8 cellular contexts compared by ENCODE assay signal in the genomic region with DNA sequence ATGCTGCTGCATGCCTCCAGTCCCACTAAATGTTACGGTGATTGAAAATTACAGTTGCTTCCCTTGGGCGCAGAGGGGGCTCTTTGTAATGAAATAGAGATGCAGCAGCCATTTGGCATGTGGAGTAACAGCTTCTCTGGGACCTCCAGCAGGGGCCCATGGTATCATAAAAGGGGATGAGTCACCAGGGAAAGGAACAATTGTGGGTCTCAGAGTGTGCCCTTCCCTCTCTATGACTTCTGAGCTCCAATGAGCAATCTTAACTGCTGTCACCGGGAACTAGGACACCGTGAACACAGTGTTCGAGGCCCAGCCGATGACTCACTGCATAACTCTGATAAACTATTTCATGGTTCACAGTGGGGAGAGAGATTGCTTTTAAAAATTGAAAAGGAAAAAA.
A peak's percentile ranks its signal among the peaks of the same experiment; 100 is the strongest.
DNase-seq lines count a peak whose midpoint lies in the region; FAIRE-seq and TF ChIP-seq lines count a peak whose summit lies in the region.

No MANE protein-coding gene starts in this region.

- H3K9me1 ChIP-seq in endothelial cell of umbilical vein (replicated peaks; ENCODE audit: control insufficient read depth, extremely low read depth, insufficient read depth, low read length) = no peaks in the 10 kb centered on the region

- CTCF ChIA-PET in endothelial cell of umbilical vein (lab: Charles Lee) = interaction anchor here (0.5 to 0.7 kb wide), 2 partner anchors 186 to 216 kb away, joined by 3 to 5 read pairs; no protein-coding TSS in a partner anchor

- BruUV-seq in endothelial cell of umbilical vein (replicated peaks; lab: Mats Ljungman, UMichigan) = no TSS peak

- peaks cover 12% of the 10 kb centered on the region; the same call in 1 of the 2 replicates for H3K4me1 ChIP-seq in ES-I3 (ENCODE audit: insufficient read depth, low read length)
- peaks cover 23% of the 10 kb centered on the region for H3K4me1 ChIP-seq in endothelial cell of umbilical vein (ENCODE audit: control insufficient read depth, extremely low read depth, insufficient read depth, low read length)

- DNase-seq in NCI-H69 (lab: John Stamatoyannopoulos, UW) = peak; percentile 69
- DNase-seq in endothelial cell of umbilical vein (ENCODE audit: low read depth, low spot score) = peak; percentile 53
- DNase-seq in occipital lobe (lab: John Stamatoyannopoulos, UW) = peak; percentile 19
- no peak for DNase-seq in DMS79 (lab: John Stamatoyannopoulos, UW)
- no peak for DNase-seq in GM19239 (ENCODE audit: insufficient read length, low spot score)
- no peak for DNase-seq in germinal center (ENCODE audit: low spot score)
- no peak for DNase-seq in NCI-H1694 treated with DMSO at 0.1 percent for 48 hours (lab: John Stamatoyannopoulos, UW)

- peak overlapping the region; percentile 27 for H3K27ac ChIP-seq in endothelial cell of umbilical vein (ENCODE audit: insufficient read depth, low read depth, low read length)

- TF ChIP-seq POLR2A in endothelial cell of umbilical vein (IDR thresholded peaks at IDR 0.05; ENCODE audit: low read depth, low read length) = no peak

- intact Hi-C loops in endothelial cell of umbilical vein (cut with micrococcal nuclease) = loop anchor here (5.0 kb wide), 1 partner anchor 286 kb away; the partner anchor contains the start of gene MRPL3

- TF ChIP-seq CTCF in endothelial cell of umbilical vein (IDR thresholded peaks at IDR 0.05; ENCODE audit: extremely low read depth in 1 of 2, insufficient read depth in 1 of 2, low read depth in 1 of 2, low read length in 2 of 2) = no peak

- no peaks in the 10 kb centered on the region for H3K9me3 ChIP-seq in ES-I3 (ENCODE audit: control insufficient read depth, insufficient read depth, low read length)
- no peaks in the 10 kb centered on the region for H3K9me3 ChIP-seq in endothelial cell of umbilical vein (replicated peaks; ENCODE audit: control insufficient read depth, insufficient read depth, low read length)

- H3K36me3 ChIP-seq in ES-I3 (ENCODE audit: insufficient read depth, low read length) = no peaks in the 10 kb centered on the region
- H3K36me3 ChIP-seq in endothelial cell of umbilical vein (ENCODE audit: control insufficient read depth in 2 of 2, extremely low read depth in 1 of 2, insufficient read depth in 2 of 2, low read length in 2 of 2) = no peaks in the 10 kb centered on the region

- no peaks in the 10 kb centered on the region for H3K27me3 ChIP-seq in endothelial cell of umbilical vein (ENCODE audit: control insufficient read depth in 2 of 2, insufficient read depth in 2 of 2, low read length in 2 of 2)

- H4K20me1 ChIP-seq in endothelial cell of umbilical vein (replicated peaks; ENCODE audit: control insufficient read depth, extremely low read depth, insufficient read depth, low read length) = no peaks in the 10 kb centered on the region

- dilution Hi-C loops in endothelial cell of umbilical vein (cut with MboI; ENCODE audit: extremely low pct_ligation_motif_present, low sequenced_read_pairs) = no loop called here

- no peaks in the 10 kb centered on the region for H3K79me2 ChIP-seq in endothelial cell of umbilical vein (ENCODE audit: control insufficient read depth, insufficient read depth, low read length)

- H3K4me3 ChIP-seq in endothelial cell of umbilical vein (replicated peaks in 1 of 3; ENCODE audit: insufficient read depth in 1 of 3, low read depth in 1 of 3, low read length in 3 of 3) = no peak overlapping the region

- FAIRE-seq in endothelial cell of umbilical vein (lab: Jason Lieb, UNC) (peak; percentile 70), GM19239 (lab: Jason Lieb, UNC) (no peak)

- H2AFZ ChIP-seq in endothelial cell of umbilical vein (ENCODE audit: low read depth, low read length) = no peak overlapping the region

- POLR2A ChIA-PET in endothelial cell of umbilical vein (lab: Charles Lee) = no interaction called here

- H3K9ac ChIP-seq in ES-I3 (ENCODE audit: low read depth, low read length) (peak overlapping the region; percentile 37; the same call in 1 of the 2 replicates), endothelial cell of umbilical vein (replicated peaks; ENCODE audit: extremely low read depth, insufficient read depth, low read length) (no peak overlapping the region)

- H3K4me2 ChIP-seq in endothelial cell of umbilical vein (ENCODE audit: insufficient read depth, low read length) = peak overlapping the region; percentile 42

TF ChIP-seq in endothelial cell of umbilical vein, 7 proteins besides CTCF, POLR2A, EP300 and RAD21:
- TF ChIP-seq MYC (IDR thresholded peaks at IDR 0.05; ENCODE audit: low read depth, low read length) (no peak), FOS (IDR thresholded peaks at IDR 0.05; ENCODE audit: borderline replicate concordance, insufficient read depth, low read length) (peak; percentile 93), EZH2 (IDR thresholded peaks at IDR 0.05; ENCODE audit: borderline replicate concordance, low read depth, low read length, severe bottlenecking) (no peak), POLR2AphosphoS5 (IDR thresholded peaks at IDR 0.05; ENCODE audit: insufficient read depth, low read depth, low read length) (peak; percentile 41), JUN (IDR thresholded peaks at IDR 0.05; ENCODE audit: borderline replicate concordance, insufficient read depth, insufficient read length, low read depth) (peak; percentile 66), GATA2 (IDR thresholded peaks at IDR 0.05; ENCODE audit: insufficient read depth, insufficient read length, low read depth, low read length) (peak; percentile 55)
- TF ChIP-seq, protein P1, sequence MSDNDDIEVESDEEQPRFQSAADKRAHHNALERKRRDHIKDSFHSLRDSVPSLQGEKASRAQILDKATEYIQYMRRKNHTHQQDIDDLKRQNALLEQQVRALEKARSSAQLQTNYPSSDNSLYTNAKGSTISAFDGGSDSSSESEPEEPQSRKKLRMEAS (IDR thresholded peaks at IDR 0.05; ENCODE audit: insufficient read depth, insufficient read length) = no peak

Comparison
In these comparisons a context has a peak if more than half of its experiments do, and no peak if none do; other contexts are left out.
1. DNase-seq: peak in NCI-H69 (single experiment), endothelial cell of umbilical vein (single experiment) and occipital lobe (single experiment); none in DMS79 (single experiment), GM19239 (single experiment), germinal center (single experiment) and NCI-H1694 treated with DMSO at 0.1 percent for 48 hours (single experiment).